8 cellular contexts compared by ENCODE assay signal in genomic region chr7:107892367-107892741, GRCh38. TPM values are rescaled to one million over a fixed set of nuclear protein-coding genes. Genes with fewer than 3 reads are reported as not detected.
DNase-seq lines count a peak whose midpoint lies in the region; ATAC-seq and TF ChIP-seq lines count a peak whose summit lies in the region.
"Not testable (repeated sequence)": the region's sequence is repeated elsewhere in the genome, so short reads cannot be mapped to it uniquely, and the experiment has no call there.

No MANE protein-coding gene starts in this region.

- H2AFZ ChIP-seq in H9 (ENCODE audit: low read length); smooth muscle cell (ENCODE audit: low read depth): not testable (repeated sequence)

- H4K91ac ChIP-seq in H9 (ENCODE audit: insufficient read length, low read depth, low read length), result not testable (repeated sequence)

- WGBS in H9 (ENCODE audit: extremely low coverage, insufficient read length, low lambda C conversion rate), result no CpG with 5 or more reads among the region's 8 CpGs
- WGBS in smooth muscle cell (ENCODE audit: low lambda C conversion rate), result 98% methylated on average over 8 of the region's 8 CpGs

- DNase-seq in A673 (ENCODE audit: low spot score); H9; Panc1 (ENCODE audit: low read depth, low spot score); activated T-helper 2 cell treated with anti-CD3 and anti-CD28 coated beads, Interferon-gamma antibody, Interleukin-2, Interleukin-4, amounts not matched to agents 10 μg/mL and 5 μg/mL and 100 μg/mL, durations not matched to agents 14 hours and 24 hours and 36 hours (ENCODE audit: low spot score); dorsolateral prefrontal cortex; left ventricle myocardium inferior; naive B cell; smooth muscle cell (lab: John Stamatoyannopoulos, UW; ENCODE audit: unreplicated experiment): not testable (repeated sequence)

- H2BK120ac ChIP-seq in H9 (ENCODE audit: low read depth, low read length, poor library complexity, severe bottlenecking), result not testable (repeated sequence)

- not testable (repeated sequence) for H3F3A ChIP-seq in smooth muscle cell (ENCODE audit: low read depth)

- H3K4me3 ChIP-seq in A673 (ENCODE audit: low read depth, low read length, poor library complexity, severe bottlenecking), result peak overlapping the region; percentile 88
- peak overlapping the region; percentile 85 to 95 for H3K4me3 ChIP-seq in Panc1 (ENCODE audit: low read depth in 2 of 2, low read length in 2 of 2)
- H3K4me3 ChIP-seq in dorsolateral prefrontal cortex, result peak overlapping the region in 57 of 59 donors; percentile 3 to 98 (median 87)
- peak overlapping the region; percentile 82 for H3K4me3 ChIP-seq in left ventricle myocardium inferior
- peak overlapping the region; percentile 57 for H3K4me3 ChIP-seq in smooth muscle cell

- not testable (repeated sequence) for BruUV-seq in A673 (replicated peaks; lab: Mats Ljungman, UMichigan); Panc1 (replicated peaks; lab: Mats Ljungman, UMichigan)

- H3K79me2 ChIP-seq in H9 (ENCODE audit: insufficient read depth, low read length), result not testable (repeated sequence)
- H3K79me2 ChIP-seq in smooth muscle cell (ENCODE audit: low read depth), result peaks cover 57% of the 10 kb centered on the region

- not testable (repeated sequence) for H3K9me3 ChIP-seq in A673 (ENCODE audit: low read depth, low read length, poor library complexity, severe bottlenecking); H9 (ENCODE audit: control insufficient read depth, low read depth, low read length); Panc1 (ENCODE audit: control insufficient read depth, insufficient read depth, low read depth, low read length); left ventricle myocardium inferior (replicated peaks); smooth muscle cell (replicated peaks; ENCODE audit: low read depth)

- not testable (repeated sequence) for H3K9me3 Mint-ChIP-seq in H9; activated T-helper 2 cell treated with anti-CD3 and anti-CD28 coated beads, Interferon-gamma antibody, Interleukin-2, Interleukin-4, amounts not matched to agents 10 μg/mL and 5 μg/mL and 100 μg/mL, durations not matched to agents 14 hours and 24 hours and 36 hours; naive B cell

- H3K23me2 ChIP-seq in H9 (ENCODE audit: insufficient read length, low read depth, low read length, poor library complexity, severe bottlenecking), result not testable (repeated sequence)

- POLR2A ChIA-PET in A673 (lab: Charles Lee; ENCODE audit: low non-redundant PET) (interaction anchor here (0.7 kb wide), 1 partner anchor 678 kb away, joined by 3 read pairs; the partner anchor contains the start of gene DNAJB9), Panc1 (lab: Charles Lee) (interaction anchor here (0.6 kb wide), 1 partner anchor 149 kb away, joined by 3 read pairs; no protein-coding TSS in a partner anchor)

- CTCF ChIA-PET in A673 (lab: Charles Lee), result not testable (repeated sequence)
- CTCF ChIA-PET in Panc1 (lab: Charles Lee), result interaction anchor here (0.9 kb wide), 1 partner anchor 18 kb away, joined by 3 read pairs; no protein-coding TSS in a partner anchor

- H3K27ac ChIP-seq in A673 (ENCODE audit: low read depth, low read length, poor library complexity, severe bottlenecking), result peak overlapping the region; percentile 91
- not testable (repeated sequence) for H3K27ac ChIP-seq in H9 (ENCODE audit: insufficient read length, low read depth, low read length)
- H3K27ac ChIP-seq in Panc1 (ENCODE audit: low read length), result peak overlapping the region; percentile 81
- peak overlapping the region in 6 of 59 donors; percentile 86 to 97 (median 94) for H3K27ac ChIP-seq in dorsolateral prefrontal cortex
- H3K27ac ChIP-seq in left ventricle myocardium inferior (replicated peaks), result peak overlapping the region; percentile 98
- H3K27ac ChIP-seq in smooth muscle cell (ENCODE audit: low read depth), result peak overlapping the region; percentile 82

- intact Hi-C loops in A673 (cut with micrococcal nuclease; ENCODE audit: unreplicated experiment); Panc1 (cut with micrococcal nuclease; ENCODE audit: unreplicated experiment); left ventricle myocardium inferior (cut with micrococcal nuclease): not testable (repeated sequence)
- intact Hi-C loops in activated T-helper 2 cell treated with anti-CD3 and anti-CD28 coated beads, Interferon-gamma antibody, Interleukin-2, Interleukin-4, amounts not matched to agents 10 μg/mL and 5 μg/mL and 100 μg/mL, durations not matched to agents 14 hours and 24 hours and 36 hours (cut with micrococcal nuclease), result loop anchor here (5.0 kb wide), 1 partner anchor 245 kb away; no protein-coding TSS in a partner anchor
- intact Hi-C loops in dorsolateral prefrontal cortex (cut with DNase I), result loop anchor here in 1 of 2 donors (10.0 kb wide), 1 partner anchor 328 kb away; the partner anchor contains the start of genes COG5 and DUS4L

- not testable (repeated sequence) for H3K14ac ChIP-seq in H9 (ENCODE audit: insufficient read depth, low read length)

- not testable (repeated sequence) for ATAC-seq in Panc1; naive B cell (ENCODE audit: low read depth in 2 of 2)

- not testable (repeated sequence) for H4K20me1 ChIP-seq in H9 (ENCODE audit: control insufficient read depth, insufficient read depth, insufficient read length)
- H4K20me1 ChIP-seq in smooth muscle cell (ENCODE audit: low read depth), result peaks cover 50% of the 10 kb centered on the region

- H3K4me1 ChIP-seq in A673 (ENCODE audit: insufficient read depth, low read length, poor library complexity, severe bottlenecking) (peaks cover 11% of the 10 kb centered on the region), Panc1 (ENCODE audit: control insufficient read depth, insufficient read depth, low read length) (peaks cover 21% of the 10 kb centered on the region), left ventricle myocardium inferior (peaks cover 69% of the 10 kb centered on the region), smooth muscle cell (ENCODE audit: low read depth) (peaks cover 20% of the 10 kb centered on the region)
- H3K4me1 ChIP-seq in H9 (ENCODE audit: insufficient read depth, low read length), result not testable (repeated sequence)

- H3K4me1 Mint-ChIP-seq in H9, result peaks cover 15 to 16% of the 10 kb centered on the region in 2 experiments
- H3K4me1 Mint-ChIP-seq in activated T-helper 2 cell treated with anti-CD3 and anti-CD28 coated beads, Interferon-gamma antibody, Interleukin-2, Interleukin-4, amounts not matched to agents 10 μg/mL and 5 μg/mL and 100 μg/mL, durations not matched to agents 14 hours and 24 hours and 36 hours (ENCODE audit: low read depth), result peaks cover 50% of the 10 kb centered on the region
- peaks cover 38 to 56% (median 55%) of the 10 kb centered on the region in 3 donors for H3K4me1 Mint-ChIP-seq in naive B cell

- H2BK12ac ChIP-seq in H9 (ENCODE audit: insufficient read length, low read depth, low read length), result not testable (repeated sequence)

- H3K36me3 Mint-ChIP-seq in H9 (ENCODE audit: insufficient read depth in 1 of 3, low read depth in 3 of 3), result peaks cover 6 to 37% (median 31%) of the 10 kb centered on the region in 3 experiments; a peak in 6 of 7 replicates
- peaks cover 47% of the 10 kb centered on the region for H3K36me3 Mint-ChIP-seq in activated T-helper 2 cell treated with anti-CD3 and anti-CD28 coated beads, Interferon-gamma antibody, Interleukin-2, Interleukin-4, amounts not matched to agents 10 μg/mL and 5 μg/mL and 100 μg/mL, durations not matched to agents 14 hours and 24 hours and 36 hours (ENCODE audit: low read depth)
- H3K36me3 Mint-ChIP-seq in naive B cell, result peaks cover 0 to 15% of the 10 kb centered on the region in 2 donors

- not testable (repeated sequence) for H3K18ac ChIP-seq in H9 (ENCODE audit: insufficient read length, low read depth, low read length)

- H3K4me2 ChIP-seq in H9 (ENCODE audit: insufficient read depth, insufficient read length, low read length), result peak overlapping the region; percentile 96
- H3K4me2 ChIP-seq in smooth muscle cell, result peak overlapping the region; percentile 93

- H3K4ac ChIP-seq in H9 (ENCODE audit: low read depth, low read length), result not testable (repeated sequence)

- H3K27me3 ChIP-seq in A673 (replicated peaks; ENCODE audit: insufficient read depth, low read depth, low read length, poor library complexity); H9 (ENCODE audit: insufficient read depth, low read length); Panc1 (ENCODE audit: control insufficient read depth, insufficient read depth, low read length); dorsolateral prefrontal cortex; left ventricle myocardium inferior (ENCODE audit: low read depth); smooth muscle cell (ENCODE audit: low read depth): not testable (repeated sequence)

- H3K9ac ChIP-seq in H9 (ENCODE audit: extremely low read depth, insufficient read length, low read length), result not testable (repeated sequence)
- H3K9ac ChIP-seq in smooth muscle cell (ENCODE audit: low read depth), result peak overlapping the region; percentile 85

- H2BK20ac ChIP-seq in H9 (ENCODE audit: low read depth, low read length, poor library complexity, severe bottlenecking), result not testable (repeated sequence)

- not testable (repeated sequence) for H3K56ac ChIP-seq in H9 (ENCODE audit: insufficient read length, low read depth, low read length)

- H3K23ac ChIP-seq in H9 (ENCODE audit: insufficient read length, low read depth, low read length), result not testable (repeated sequence)

- H3K4me3 Mint-ChIP-seq in H9, result peak overlapping the region; percentile 94 to 99
- H3K4me3 Mint-ChIP-seq in activated T-helper 2 cell treated with anti-CD3 and anti-CD28 coated beads, Interferon-gamma antibody, Interleukin-2, Interleukin-4, amounts not matched to agents 10 μg/mL and 5 μg/mL and 100 μg/mL, durations not matched to agents 14 hours and 24 hours and 36 hours (ENCODE audit: low read depth), result peak overlapping the region; percentile 93
- H3K4me3 Mint-ChIP-seq in naive B cell, result peak overlapping the region; percentile 93 to 100 (median 98)

- not testable (repeated sequence) for H3K27ac Mint-ChIP-seq in H9
- peak overlapping the region; percentile 98 for H3K27ac Mint-ChIP-seq in activated T-helper 2 cell treated with anti-CD3 and anti-CD28 coated beads, Interferon-gamma antibody, Interleukin-2, Interleukin-4, amounts not matched to agents 10 μg/mL and 5 μg/mL and 100 μg/mL, durations not matched to agents 14 hours and 24 hours and 36 hours
- peak overlapping the region in 4 of 6 donors; percentile 99 to 100 (median 99) for H3K27ac Mint-ChIP-seq in naive B cell

- in situ Hi-C loops in Panc1 (cut with HindIII; ENCODE audit: low pct_unique_long_range_greater_than_20kb, low sequenced_read_pairs), result not testable (repeated sequence)

- not testable (repeated sequence) for H2BK5ac ChIP-seq in H9 (ENCODE audit: insufficient read length, low read length)

- not testable (repeated sequence) for TF ChIP-seq CTCF in A673 (conservative IDR thresholded peaks at IDR 0.05; ENCODE audit: low read depth, low read length); H9 (conservative IDR thresholded peaks at IDR 0.05); Panc1 (IDR thresholded peaks at IDR 0.05); dorsolateral prefrontal cortex (IDR thresholded peaks at IDR 0.05 in 54 of 56, conservative IDR thresholded peaks at IDR 0.05 in 2 of 56; ENCODE audit: low read depth in 1 of 56, partially characterized antibody in 56 of 56); left ventricle myocardium inferior (IDR thresholded peaks at IDR 0.05; ENCODE audit: borderline replicate concordance); smooth muscle cell (IDR thresholded peaks at IDR 0.05; ENCODE audit: borderline replicate concordance, insufficient read depth, poor library complexity, severe bottlenecking)

- peaks cover 17% of the 10 kb centered on the region for H3K36me3 ChIP-seq in A673 (ENCODE audit: insufficient read depth, low read length, poor library complexity, severe bottlenecking)
- peaks cover 15% of the 10 kb centered on the region for H3K36me3 ChIP-seq in Panc1 (ENCODE audit: control insufficient read depth, insufficient read depth, low read length)
- H3K36me3 ChIP-seq in left ventricle myocardium inferior, result peaks cover 30% of the 10 kb centered on the region
- H3K36me3 ChIP-seq in smooth muscle cell (ENCODE audit: low read depth), result not testable (repeated sequence)

- not testable (repeated sequence) for H2BK15ac ChIP-seq in H9 (ENCODE audit: low read depth, low read length)

- H4K5ac ChIP-seq in H9 (ENCODE audit: insufficient read length, low read depth, low read length), result not testable (repeated sequence)

- H3T11ph ChIP-seq in H9 (ENCODE audit: low read length), result not testable (repeated sequence)

- H4K8ac ChIP-seq in H9 (replicated peaks; ENCODE audit: insufficient read length, low read depth, low read length), result not testable (repeated sequence)

- not testable (repeated sequence) for H3K79me1 ChIP-seq in H9 (ENCODE audit: insufficient read depth, low read depth, low read length, poor library complexity, severe bottlenecking)

- H3K27me3 Mint-ChIP-seq in H9 (ENCODE audit: low read depth); activated T-helper 2 cell treated with anti-CD3 and anti-CD28 coated beads, Interferon-gamma antibody, Interleukin-2, Interleukin-4, amounts not matched to agents 10 μg/mL and 5 μg/mL and 100 μg/mL, durations not matched to agents 14 hours and 24 hours and 36 hours (ENCODE audit: low read depth); naive B cell: not testable (repeated sequence)

- H2AK5ac ChIP-seq in H9 (ENCODE audit: insufficient read length, low read length), result not testable (repeated sequence)

RNA-seq across cellular contexts. Expression of gene DLD, which starts 1.4 kb away (rescaled TPM):
- total RNA-seq in A673 (2021) (121 and 124 TPM in 2 replicates), H9 (2021) (91.0 and 93.7 TPM in 2 replicates), Panc1 (2021; ENCODE audit: unreplicated experiment) (88.8 TPM), dorsolateral prefrontal cortex (100 to 1,000 TPM in 2 of 120 experiments, 10 to 100 TPM in 118; 37.6 to 101 (median 76.6) TPM), left ventricle myocardium inferior (342 TPM), smooth muscle cell (165 and 172 TPM in 2 replicates)
- 61.6 TPM for polyA plus RNA-seq in Panc1 (2012; ENCODE audit: insufficient read length)
- total RNA-seq in activated T-helper 2 cell treated with anti-CD3 and anti-CD28 coated beads, Interferon-gamma antibody, Interleukin-2, Interleukin-4, amounts not matched to agents 10 μg/mL and 5 μg/mL and 100 μg/mL, durations not matched to agents 14 hours and 24 hours and 36 hours, result 104 and 108 TPM in 2 replicates
- polyA plus RNA-seq in naive B cell (ENCODE audit: low read depth in 6 of 6) (10 to 100 TPM; 35.3 to 49.5 (median 42.9) TPM), smooth muscle cell (51.4 and 71.4 TPM in 2 replicates)
